In genomic region chr9:114668146-114668545, GRCh38 we compare ENCODE assay signal across 10 cellular contexts.
A peak's percentile ranks its signal among the peaks of the same experiment; 100 is the strongest.
DNase-seq lines count a peak whose midpoint lies in the region; TF ChIP-seq lines count a peak whose summit lies in the region.
"Had no signal": no experiment of that assay in that cellular context is flagged by ENCODE, and none has a peak within 500 bp of the region (broad histone marks: within the 10 kb centered on the region; RNA-seq: fewer than 3 reads in every experiment).

No MANE protein-coding gene starts in this region.

- TF ChIP-seq CTCF in GM10248 (IDR thresholded peaks at IDR 0.05; ENCODE audit: control extremely low read depth, extremely low read depth, low read depth, missing control alignments) = no peak

- CTCF ChIA-PET in GM10248 (lab: Yijun Ruan, JAX) = interaction anchor here (0.9 to 8.0 kb wide), 5 partner anchors 13 to 346 kb away, joined by 3 to 70 read pairs (median 8); no protein-coding TSS in a partner anchor

- DNase-seq in NCI-H82 (lab: John Stamatoyannopoulos, UW) (peak; percentile 73), amniotic epithelial cell (ENCODE audit: low read depth) (peak; percentile 25), left kidney (ENCODE audit: low read depth, low spot score) (peak; percentile 29), GM19238 (ENCODE audit: insufficient read length, low spot score) (no peak), activated gamma-delta T cell treated with Interleukin-2 at 50 U/mL for 16 hours (no peak), GM10248 (ENCODE audit: extremely low spot score) (no peak)
- DNase-seq: CD8-positive, alpha-beta T cell; COR-L47; GOT3; H7 had no signal

- POLR2A ChIA-PET in GM10248 (lab: Yijun Ruan, JAX) = no interaction called here

Comparison
In these comparisons a context has a peak if more than half of its experiments do, and no peak if none do; other contexts are left out.
1. DNase-seq: peak in NCI-H82 (single experiment), amniotic epithelial cell (single experiment) and left kidney (single experiment); none in GM19238 (single experiment), activated gamma-delta T cell treated with Interleukin-2 at 50 U/mL for 16 hours (single experiment) and GM10248 (single experiment).